ENCODE assay signal across 8 cellular contexts in the genomic region with DNA sequence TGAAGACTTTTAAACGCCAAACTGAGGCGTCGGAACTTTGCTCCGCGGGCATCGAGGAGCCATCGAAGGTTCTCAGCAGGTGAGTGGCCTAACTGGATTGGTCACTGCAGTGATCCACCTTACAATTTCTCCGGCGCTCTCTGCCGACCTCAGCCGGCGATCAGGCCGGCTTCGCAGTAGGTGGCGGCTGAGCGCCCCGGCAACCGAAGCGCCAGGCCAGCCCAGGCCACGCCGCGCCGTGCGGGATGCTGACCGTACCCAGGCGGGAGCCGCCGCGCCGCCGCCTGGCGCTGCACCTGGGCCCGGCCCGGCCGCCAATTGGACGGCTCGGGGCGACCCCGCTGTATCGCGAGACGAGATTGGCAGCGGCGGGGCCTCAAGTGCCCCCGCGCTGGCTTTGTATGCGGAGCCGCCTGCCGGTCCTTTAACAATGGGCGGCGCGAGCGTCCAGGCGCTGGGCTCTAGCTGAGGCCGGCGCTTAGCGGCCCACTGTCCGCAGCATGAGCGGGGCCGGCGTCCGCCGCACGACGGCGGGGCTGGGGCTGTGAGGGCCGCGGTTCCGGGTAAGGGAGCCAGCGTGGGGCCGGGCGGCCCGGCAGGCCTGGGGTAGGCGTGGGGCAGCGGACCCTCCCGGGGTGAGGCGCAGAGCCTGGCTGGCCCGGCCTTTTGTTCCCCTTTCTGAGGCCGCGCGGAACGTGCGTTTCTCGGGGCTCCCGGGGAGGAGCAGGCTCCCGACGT. TPM values are rescaled to one million over a fixed set of nuclear protein-coding genes. Genes with fewer than 3 reads are reported as not detected.
DNase-seq lines count a peak whose midpoint lies in the region; ATAC-seq and TF ChIP-seq lines count a peak whose summit lies in the region.

A gene with protein sequence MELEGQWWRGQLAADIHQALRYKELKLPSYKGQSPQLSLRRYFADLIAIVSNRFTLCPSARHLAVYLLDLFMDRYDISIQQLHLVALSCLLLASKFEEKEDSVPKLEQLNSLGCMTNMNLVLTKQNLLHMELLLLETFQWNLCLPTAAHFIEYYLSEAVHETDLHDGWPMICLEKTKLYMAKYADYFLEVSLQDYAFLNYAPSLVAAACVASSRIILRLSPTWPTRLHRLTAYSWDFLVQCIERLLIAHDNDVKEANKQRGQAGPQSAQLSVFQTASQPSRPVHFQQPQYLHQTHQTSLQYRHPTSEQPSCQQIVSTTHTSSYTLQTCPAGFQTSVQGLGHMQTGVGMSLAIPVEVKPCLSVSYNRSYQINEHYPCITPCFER (plus strand): TSS at position 427 of the 738 bp plus-strand sequence. CDS start 811 bp downstream, outside the sequence.

- H3K9me3 ChIP-seq in OCI-LY1 (ENCODE audit: low read length) (no peaks in the 10 kb centered on the region), mucosa of descending colon (no peaks in the 10 kb centered on the region)

- in situ Hi-C loops in Caki2 (cut with HindIII; ENCODE audit: low pct_unique_long_range_greater_than_20kb, low sequenced_read_pairs), result no loop called here

- peak within 1 kb of the TSS; percentile 76 for H3K9ac ChIP-seq in OCI-LY1 (ENCODE audit: low read length)

- peak within 1 kb of the TSS; percentile 80 for H3K4me2 ChIP-seq in OCI-LY1 (ENCODE audit: low read length)

- no peak within 1 kb of the TSS for H2AFZ ChIP-seq in OCI-LY1 (ENCODE audit: low read length)

- 0 out of 2 replicates have a peak, but pooled peaks cover 7% of the 10 kb centered on the region for H3K79me2 ChIP-seq in OCI-LY1 (ENCODE audit: insufficient read depth, low read length)

- no peaks in the 10 kb centered on the region for H3F3A ChIP-seq in OCI-LY1 (ENCODE audit: insufficient read depth, low read length)

- ATAC-seq in mucosa of descending colon, result peak; percentile 94

- intact Hi-C loops in mucosa of descending colon (cut with DNase I, micrococcal nuclease), result no loop called here

- peak within 1 kb of the TSS; percentile 84 for H3K4me3 ChIP-seq in OCI-LY1 (ENCODE audit: low read depth, low read length, poor library complexity, severe bottlenecking)
- peak within 1 kb of the TSS; percentile 74 for H3K4me3 ChIP-seq in epithelial cell of proximal tubule (ENCODE audit: low read depth, low read length)
- peak within 1 kb of the TSS; percentile 67 for H3K4me3 ChIP-seq in mucosa of descending colon

- H3K27me3 ChIP-seq in OCI-LY1 (ENCODE audit: insufficient read depth, low read length), result no peaks in the 10 kb centered on the region

- peak within 1 kb of the TSS; percentile 7 for H3K27ac ChIP-seq in OCI-LY1 (ENCODE audit: low read depth, low read length, poor library complexity, severe bottlenecking)

- H3K36me3 ChIP-seq in OCI-LY1 (ENCODE audit: insufficient read depth, low read length) (no peaks in the 10 kb centered on the region), mucosa of descending colon (ENCODE audit: low read depth) (peaks cover 4% of the 10 kb centered on the region)

- no peaks in the 10 kb centered on the region for H3K9me2 ChIP-seq in OCI-LY1 (ENCODE audit: low read depth, low read length)

- TF ChIP-seq CTCF in GM20000 (IDR thresholded peaks at IDR 0.05; ENCODE audit: extremely low read depth, missing control alignments) (no peak), OCI-LY1 (IDR thresholded peaks at IDR 0.05; ENCODE audit: low read length) (no peak), epithelial cell of proximal tubule (conservative IDR thresholded peaks at IDR 0.05; ENCODE audit: low read depth, low read length) (no peak), mucosa of descending colon (IDR thresholded peaks at IDR 0.05) (no peak)

- DNase-seq in Caki2 (ENCODE audit: low read depth) (peak; percentile 83), GM20000 (ENCODE audit: low spot score) (peak; percentile 99), HS-5 (ENCODE audit: low read depth) (peak; percentile 46), activated T-cell treated with anti-CD3 and anti-CD28 coated beads for 1 hour (ENCODE audit: low read depth) (peak; percentile 70), epithelial cell of proximal tubule (ENCODE audit: low read depth) (no peak), mucosa of descending colon (peak; percentile 91 to 93 (median 91))
- peak; percentile 68 to 79 for DNase-seq in stimulated activated CD8-positive, alpha-beta memory T cell treated with anti-CD3 and anti-CD28 coated beads, Interleukin-2, amount 100 ng/mL, for 48 hours (ENCODE audit: low read depth in 2 of 2)

- H3K4me1 ChIP-seq in OCI-LY1 (ENCODE audit: insufficient read depth, low read length, severe bottlenecking), result peaks cover 22% of the 10 kb centered on the region
- peaks cover 12% of the 10 kb centered on the region for H3K4me1 ChIP-seq in mucosa of descending colon (ENCODE audit: low read depth)

- no peaks in the 10 kb centered on the region for H4K20me1 ChIP-seq in OCI-LY1 (ENCODE audit: insufficient read depth, low read length)

RNA-seq across cellular contexts. Expression of the gene that starts here (rescaled TPM):
- total RNA-seq in Caki2 (2014; rRNA removed; shearing (Covaris generic); ENCODE audit: low replicate concordance), result 1.2 and 1.6 TPM in 2 replicates
- total RNA-seq in epithelial cell of proximal tubule (10.6 and 10.8 TPM in 2 replicates), mucosa of descending colon (1 to 10 TPM; 6.0 to 7.8 (median 6.9) TPM)
